2 cellular contexts compared by ENCODE assay signal in genomic region chr1:170536924-170537551, GRCh38.
A peak's percentile ranks its signal among the peaks of the same experiment; 100 is the strongest.
TF ChIP-seq lines count a peak whose summit lies in the region.

No MANE protein-coding gene starts in this region.

TF ChIP-seq in HepG2, 621 proteins besides CTCF, POLR2A, EP300 and RAD21 (continued from another document):
- TF ChIP-seq SMAD3 (CRISPR knock-in tag; IDR thresholded peaks at IDR 0.05) (no peak), ZNF335 (CRISPR knock-in tag; IDR thresholded peaks at IDR 0.05) (0 out of 2 replicates have a peak, but pooled peaks have one; percentile 30), TGIF2 (CRISPR knock-in tag; IDR thresholded peaks at IDR 0.05) (no peak), ZBTB38 (CRISPR knock-in tag; IDR thresholded peaks at IDR 0.05) (no peak), NR2F1 (CRISPR knock-in tag; IDR thresholded peaks at IDR 0.05) (0 out of 4 replicates have a peak, but pooled peaks of 1 of the 2 experiments have one; percentile 24), HOMEZ (CRISPR knock-in tag; IDR thresholded peaks at IDR 0.05; ENCODE audit: low read depth) (0 out of 2 replicates have a peak, but pooled peaks have one; percentile 19), NR2F6 (IDR thresholded peaks at IDR 0.05) (0 out of 2 replicates have a peak, but pooled peaks have one; percentile 22), NR2F6 (CRISPR knock-in tag; IDR thresholded peaks at IDR 0.05) (peak; percentile 53; the same call in 1 of the 2 replicates), TIGD3 (CRISPR knock-in tag; IDR thresholded peaks at IDR 0.05; ENCODE audit: borderline replicate concordance) (no peak), ZBTB3 (CRISPR knock-in tag; IDR thresholded peaks at IDR 0.05; ENCODE audit: borderline replicate concordance, low read depth) (no peak)
TF ChIP-seq in HepG2: peak in this region for 4.

TF ChIP-seq in WTC11, 78 proteins besides CTCF, POLR2A, EP300 and RAD21:
- TF ChIP-seq ZNF281 (CRISPR knock-in tag; IDR thresholded peaks at IDR 0.05) (no peak), ZMAT4 (CRISPR knock-in tag; IDR thresholded peaks at IDR 0.05) (no peak), MAX (CRISPR knock-in tag; IDR thresholded peaks at IDR 0.05) (no peak), STAT6 (CRISPR knock-in tag; conservative IDR thresholded peaks at IDR 0.05; ENCODE audit: low read depth) (no peak), NFYB (CRISPR knock-in tag; conservative IDR thresholded peaks at IDR 0.05; ENCODE audit: low read depth) (no peak), JUN (CRISPR knock-in tag; IDR thresholded peaks at IDR 0.05) (no peak), OVOL2 (CRISPR knock-in tag; IDR thresholded peaks at IDR 0.05; ENCODE audit: borderline replicate concordance) (no peak), RORB (CRISPR knock-in tag; IDR thresholded peaks at IDR 0.05) (no peak), TEAD4 (CRISPR knock-in tag; IDR thresholded peaks at IDR 0.05) (no peak), NFATC4 (CRISPR knock-in tag; IDR thresholded peaks at IDR 0.05) (no peak), USF1 (CRISPR knock-in tag; IDR thresholded peaks at IDR 0.05) (no peak), HMGA2 (CRISPR knock-in tag; IDR thresholded peaks at IDR 0.05) (no peak), ESRRA (CRISPR knock-in tag; IDR thresholded peaks at IDR 0.05; ENCODE audit: borderline replicate concordance) (no peak), FOXP4 (CRISPR knock-in tag; IDR thresholded peaks at IDR 0.05) (no peak), E2F4 (CRISPR knock-in tag; IDR thresholded peaks at IDR 0.05; ENCODE audit: borderline replicate concordance, low read depth) (no peak), ATF1 (CRISPR knock-in tag; IDR thresholded peaks at IDR 0.05) (no peak), MYBL2 (CRISPR knock-in tag; IDR thresholded peaks at IDR 0.05) (no peak), KAT7 (CRISPR knock-in tag; IDR thresholded peaks at IDR 0.05; ENCODE audit: borderline replicate concordance) (no peak), SP1 (CRISPR knock-in tag; conservative IDR thresholded peaks at IDR 0.05) (no peak), JAZF1 (CRISPR knock-in tag; IDR thresholded peaks at IDR 0.05) (no peak)
